8 cellular contexts compared by ENCODE assay signal in genomic region chr5:4941957-4942830, GRCh38.
DNase-seq lines count a peak whose midpoint lies in the region; ATAC-seq and TF ChIP-seq lines count a peak whose summit lies in the region.

No MANE protein-coding gene starts in this region.

- peak; percentile 36 for TF ChIP-seq RAD21 in HCT116 (IDR thresholded peaks at IDR 0.05; ENCODE audit: low read depth)

- RAD21 ChIA-PET in HCT116 (lab: Charles Lee; ENCODE audit: low non-redundant PET in 1 of 2, low total read pairs in 2 of 2, uncharacterized antibody in 2 of 2, unreplicated experiment in 2 of 2): interaction anchor here in 1 of 2 experiments (0.6 kb wide), 1 partner anchor 63 kb away, joined by 3 read pairs; no protein-coding TSS in a partner anchor

- H2BK5ac ChIP-seq in mesendoderm (ENCODE audit: low read length): no peak overlapping the region

- no peak overlapping the region for H4K8ac ChIP-seq in mesendoderm (ENCODE audit: low read depth, low read length)

- no peak overlapping the region for H2AFZ ChIP-seq in HCT116 (ENCODE audit: low read depth, low read length, poor library complexity, severe bottlenecking)

- H3K4me1 ChIP-seq in HCT116 (ENCODE audit: control insufficient read depth in 1 of 2, insufficient read depth in 2 of 2, low read length in 2 of 2): no peaks in the 10 kb centered on the region
- H3K4me1 ChIP-seq in mesendoderm (ENCODE audit: control insufficient read depth, low read depth, low read length): no peaks in the 10 kb centered on the region

- intact Hi-C loops in HCT116 (cut with micrococcal nuclease): loop anchor here (1.0 kb wide), 1 partner anchor 63 kb away; no protein-coding TSS in a partner anchor

- no peak overlapping the region for H2BK120ac ChIP-seq in mesendoderm (ENCODE audit: low read depth, low read length)

- H3K4me2 ChIP-seq in HCT116 (ENCODE audit: low read length) (no peak overlapping the region), mesendoderm (ENCODE audit: low read length) (no peak overlapping the region)

- H3K79me2 ChIP-seq in HCT116 (ENCODE audit: insufficient read depth, low read length) (no peaks in the 10 kb centered on the region), mesendoderm (ENCODE audit: control insufficient read depth, insufficient read depth, low read length) (no peaks in the 10 kb centered on the region)

- H3K36me3 ChIP-seq in HCT116 (ENCODE audit: control insufficient read depth in 1 of 2, insufficient read depth in 2 of 2, low read length in 2 of 2) (no peaks in the 10 kb centered on the region), mesendoderm (ENCODE audit: control insufficient read depth, insufficient read depth, low read length) (no peaks in the 10 kb centered on the region)

- no peak overlapping the region for H2AK5ac ChIP-seq in mesendoderm (ENCODE audit: low read length)

- no peak overlapping the region for H2BK15ac ChIP-seq in mesendoderm (replicated peaks; ENCODE audit: low read depth)

- TF ChIP-seq POLR2A in HCT116 (IDR thresholded peaks at IDR 0.05; ENCODE audit: borderline replicate concordance, extremely low read depth, insufficient read depth, insufficient read length): no peak

- no peak overlapping the region for H4K5ac ChIP-seq in mesendoderm (ENCODE audit: low read length)

- no peaks in the 10 kb centered on the region for H4K20me1 ChIP-seq in HCT116 (ENCODE audit: insufficient read depth)

- CTCF ChIA-PET in HCT116 (lab: Charles Lee): no interaction called here

- H3K4ac ChIP-seq in mesendoderm (ENCODE audit: low read depth, low read length): no peak overlapping the region

- H3K9ac ChIP-seq in HCT116 (ENCODE audit: low read length) (no peak overlapping the region), mesendoderm (ENCODE audit: low read length) (no peak overlapping the region)

- H3K18ac ChIP-seq in mesendoderm (ENCODE audit: low read length): no peak overlapping the region

- no CpG with 5 or more reads among the region's 33 CpGs for whole genome bisulfite sequencing in mesendoderm (ENCODE audit: extremely low coverage, insufficient coverage, low lambda C conversion rate)

- TF ChIP-seq CTCF in HCT116 (IDR thresholded peaks at IDR 0.05 in 2 of 3, conservative IDR thresholded peaks at IDR 0.05 in 1 of 3; ENCODE audit: borderline replicate concordance in 1 of 3, insufficient read depth in 1 of 3, low read depth in 2 of 3, low read length in 2 of 3): peak; percentile 19 to 96 (median 93); a peak in 5 of 6 replicates

- ATAC-seq in HCT116: peak; percentile 82
- no peak for ATAC-seq in HG03095 (IDR thresholded peaks at IDR 0.05; ENCODE audit: unreplicated experiment)

- POLR2A ChIA-PET in HCT116 (lab: Charles Lee): no interaction called here

- no peak overlapping the region for H3K56ac ChIP-seq in mesendoderm (ENCODE audit: low read length)

- DNase-seq in ELF-1 (ENCODE audit: low read depth, low spot score) (peak; percentile 56), HCT116 (ENCODE audit: low read depth, low spot score) (no peak), astrocyte of the hippocampus (ENCODE audit: low read depth, low spot score) (peak; percentile 35), mesendoderm (peak; percentile 14), NCI-H1092 treated with DMSO at 0.1 percent for 48 hours (lab: John Stamatoyannopoulos, UW) (no peak), medulla oblongata (ENCODE audit: extremely low spot score) (no peak), H4 (ENCODE audit: low spot score) (no peak)

- no peak overlapping the region for H3K4me3 ChIP-seq in HCT116 (replicated peaks in 1 of 2; ENCODE audit: low read depth in 1 of 2, low read length in 2 of 2)
- H3K4me3 ChIP-seq in mesendoderm (ENCODE audit: low read length): no peak overlapping the region

- BruUV-seq in HCT116 (replicated peaks; lab: Mats Ljungman, UMichigan): no TSS peak

- H3K9me3 ChIP-seq in HCT116 (ENCODE audit: control insufficient read depth in 1 of 2, insufficient read depth in 1 of 2, low read depth in 1 of 2, low read length in 2 of 2): no peaks in the 10 kb centered on the region

- no peaks in the 10 kb centered on the region for H3K79me1 ChIP-seq in mesendoderm (ENCODE audit: low read length)

- no peak overlapping the region for H3K23ac ChIP-seq in mesendoderm (ENCODE audit: low read length)

- H3K27ac ChIP-seq in HCT116 (ENCODE audit: low read depth, low read length) (no peak overlapping the region), mesendoderm (ENCODE audit: low read depth, low read length) (no peak overlapping the region)

- no peaks in the 10 kb centered on the region for H3K9me2 ChIP-seq in HCT116 (ENCODE audit: insufficient read depth)

- H3K27me3 ChIP-seq in HCT116 (ENCODE audit: insufficient read depth, low read length): 0 out of 2 replicates have a peak, but pooled peaks cover 4% of the 10 kb centered on the region
- no peaks in the 10 kb centered on the region for H3K27me3 ChIP-seq in mesendoderm (ENCODE audit: insufficient read depth, low read length, poor library complexity)

TF ChIP-seq in HCT116, 20 proteins besides CTCF, POLR2A, EP300 and RAD21:
- TF ChIP-seq ELF1 (IDR thresholded peaks at IDR 0.05; ENCODE audit: borderline replicate concordance, low read depth) (no peak), EZH2phosphoT487 (IDR thresholded peaks at IDR 0.05; ENCODE audit: borderline replicate concordance) (no peak), FOSL1 (IDR thresholded peaks at IDR 0.05; ENCODE audit: low read depth) (no peak)
TF ChIP-seq in HCT116: peak in this region for 0.

Comparison
In these comparisons a context has a peak if more than half of its experiments do, and no peak if none do; other contexts are left out.
1. DNase-seq: peak in ELF-1 (single experiment), astrocyte of the hippocampus (single experiment) and mesendoderm (single experiment); none in HCT116 (single experiment), NCI-H1092 treated with DMSO at 0.1 percent for 48 hours (single experiment), medulla oblongata (single experiment) and H4 (single experiment).